ENCODE assay signal across 25 cellular contexts in genomic region chr3:119314821-119315220, GRCh38. TPM values are rescaled to one million over a fixed set of nuclear protein-coding genes. Genes with fewer than 3 reads are reported as not detected.
DNase-seq lines count a peak whose midpoint lies in the region; ATAC-seq and TF ChIP-seq lines count a peak whose summit lies in the region.
"Had no signal": no experiment of that assay in that cellular context is flagged by ENCODE, and none has a peak within 500 bp of the region (broad histone marks: within the 10 kb centered on the region; RNA-seq: fewer than 3 reads in every experiment).

No MANE protein-coding gene starts in this region.

- H3K27ac ChIP-seq in cardiac muscle cell (peak overlapping the region; percentile 34), right cardiac atrium (ENCODE audit: low read length) (no peak overlapping the region)
- H3K27ac ChIP-seq: BLaER1, RWPE1 had no signal

- DNase-seq in cardiac muscle cell (ENCODE audit: low read depth in 1 of 2, low spot score in 1 of 2) (no peak), right cardiac atrium (no peak), NCI-H2171 treated with DMSO at 0.1 percent for 48 hours (lab: John Stamatoyannopoulos, UW) (peak; percentile 29), T-helper 17 cell (no peak), fibroblast of pulmonary artery (ENCODE audit: low read depth) (peak; percentile 35), GM19240 (ENCODE audit: insufficient read length, low spot score) (no peak), NCI-H146 (lab: John Stamatoyannopoulos, UW) (no peak)
- no peak for DNase-seq in stimulated activated CD4-positive, alpha-beta T cell treated with anti-CD3 and anti-CD28 coated beads, Interleukin-2, amount 100 ng/mL, for 48 hours
- DNase-seq: ACHN; CD4-positive, alpha-beta T cell; COR-L47; DND-41; Karpas-422; MV-4-11; NCI-H1417; NCI-H1930; NCI-H345; NCI-H526 treated with DMSO at 0.1 percent for 48 hours; NK-92 treated with Interleukin-12 subunit alpha and Interleukin-12 subunit beta, amount 100 ng/mL, for 24 hours; SW 1271; T-helper 2 cell had no signal

- peaks cover 12% of the 10 kb centered on the region for H3K36me3 Mint-ChIP-seq in T-helper 17 cell (ENCODE audit: low read depth)

- TF ChIP-seq CTCF in cardiac muscle cell (IDR thresholded peaks at IDR 0.05; ENCODE audit: low read depth, low read length) (no peak), fibroblast of pulmonary artery (IDR thresholded peaks at IDR 0.05; ENCODE audit: low read length, missing control alignments) (no peak)

- WGBS in right cardiac atrium: 77% methylated on average over 1 of the region's 1 CpG

- peaks cover 6% of the 10 kb centered on the region for H3K36me3 ChIP-seq in cardiac muscle cell
- H3K36me3 ChIP-seq: BLaER1 had no signal

- no peak overlapping the region for H3K4me3 Mint-ChIP-seq in T-helper 17 cell
- H3K4me3 Mint-ChIP-seq: CD4-positive, alpha-beta T cell; IgD-negative memory B cell had no signal

- peaks cover 25% of the 10 kb centered on the region for H3K4me1 Mint-ChIP-seq in T-helper 17 cell

- H3K27me3 Mint-ChIP-seq in T-helper 17 cell: no peaks in the 10 kb centered on the region
- H3K27me3 Mint-ChIP-seq: CD4-positive, alpha-beta T cell; IgD-negative memory B cell had no signal

- peak overlapping the region; percentile 56 for H3K27ac Mint-ChIP-seq in T-helper 17 cell
- H3K27ac Mint-ChIP-seq: CD4-positive, alpha-beta T cell had no signal

- intact Hi-C loops in right cardiac atrium (cut with DNase I): no loop called here

- H3K4me3 ChIP-seq in cardiac muscle cell (no peak overlapping the region), right cardiac atrium (ENCODE audit: low read length) (no peak overlapping the region), fibroblast of pulmonary artery (replicated peaks; ENCODE audit: low read depth, low read length) (no peak overlapping the region)
- H3K4me3 ChIP-seq: BLaER1, GM12878 had no signal

- H3K9me3 ChIP-seq in cardiac muscle cell (ENCODE audit: low read depth) (no peaks in the 10 kb centered on the region), right cardiac atrium (ENCODE audit: control insufficient read depth, low read length) (no peaks in the 10 kb centered on the region), T-helper 17 cell (ENCODE audit: control insufficient read depth, low read length, poor library complexity, severe bottlenecking) (no peaks in the 10 kb centered on the region)
- H3K9me3 ChIP-seq: BLaER1 had no signal

- H3K27me3 ChIP-seq in cardiac muscle cell (no peaks in the 10 kb centered on the region), right cardiac atrium (ENCODE audit: control insufficient read depth, insufficient read depth) (no peaks in the 10 kb centered on the region)
- H3K27me3 ChIP-seq: BLaER1 had no signal

- ATAC-seq in right cardiac atrium (no peak), T-helper 17 cell (no peak)
- ATAC-seq: GM12878 had no signal

- H3K4me1 ChIP-seq in cardiac muscle cell (ENCODE audit: low read depth): peaks cover 66% of the 10 kb centered on the region
- peaks cover 26% of the 10 kb centered on the region for H3K4me1 ChIP-seq in right cardiac atrium (ENCODE audit: control insufficient read depth, insufficient read depth, low read length)

RNA-seq across cellular contexts. Expression of gene ARHGAP31, which starts 20.6 kb away (rescaled TPM):
- 59.9 and 60.6 TPM in 2 replicates for total RNA-seq in cardiac muscle cell
- polyA plus RNA-seq in cardiac muscle cell: 23.9 and 28.0 TPM in 2 replicates
- 10 to 100 TPM; 41.3 to 52.3 (median 48.5) TPM for total RNA-seq in right cardiac atrium
- polyA plus RNA-seq in right cardiac atrium: 14.6 TPM
- total RNA-seq in T-helper 17 cell: 10 to 100 TPM; 11.4 to 11.8 TPM

Comparison
In these comparisons a context has a peak if more than half of its experiments do, and no peak if none do; other contexts are left out.
1. DNase-seq: peak in NCI-H2171 treated with DMSO at 0.1 percent for 48 hours (single experiment) and fibroblast of pulmonary artery (single experiment); none in cardiac muscle cell (0 of 2), right cardiac atrium (0 of 3), T-helper 17 cell (0 of 3), GM19240 (single experiment), NCI-H146 (single experiment) and stimulated activated CD4-positive, alpha-beta T cell treated with anti-CD3 and anti-CD28 coated beads, Interleukin-2, amount 100 ng/mL, for 48 hours (0 of 2).